In the genomic region with DNA sequence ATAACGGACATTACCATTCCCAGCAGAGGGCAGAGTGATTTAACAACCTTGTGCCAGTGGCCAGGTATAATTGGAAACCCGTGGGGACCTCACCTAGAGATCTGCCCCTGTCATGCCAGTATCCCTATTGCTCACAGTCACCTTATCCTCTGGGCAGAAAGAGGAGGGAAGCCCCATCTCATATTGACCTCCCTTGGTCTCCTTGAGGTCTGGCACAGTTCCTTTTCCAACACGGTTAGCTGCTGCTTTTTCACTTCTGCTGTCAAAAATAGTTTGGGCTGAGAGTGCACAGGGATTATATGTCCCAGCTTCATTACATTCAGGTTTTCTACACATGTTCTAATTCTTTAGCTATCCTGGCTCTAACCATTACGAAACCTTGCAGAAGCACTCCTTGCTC, we compare ENCODE assay signal across 13 cellular contexts.
"Had no signal": no experiment of that assay in that cellular context is flagged by ENCODE, and none has a peak within 500 bp of the region (broad histone marks: within the 10 kb centered on the region; RNA-seq: fewer than 3 reads in every experiment).

No MANE protein-coding gene starts in this region.

- H3K9me3 Mint-ChIP-seq: activated naive CD4-positive, alpha-beta T cell treated with anti-CD3 and anti-CD28 coated beads for 36 hours; neural crest cell; stimulated activated naive CD8-positive, alpha-beta T cell treated with anti-CD3 and anti-CD28 coated beads, Interleukin-15, Interleukin-2, amounts not matched to agents 100 ng/mL and 50 ng/mL, for 24 hours had no signal

- H3K4me1 Mint-ChIP-seq: neural crest cell had no signal

- H3K27ac Mint-ChIP-seq: activated CD8-positive, alpha-beta T cell treated with anti-CD3 and anti-CD28 coated beads, Interleukin-2, amount 10 ng/mL, durations not matched to agents 7 days and 5 days; activated naive CD4-positive, alpha-beta T cell treated with anti-CD3 and anti-CD28 coated beads for 36 hours; stimulated activated naive CD8-positive, alpha-beta T cell treated with anti-CD3 and anti-CD28 coated beads, Interleukin-15, Interleukin-2, amounts not matched to agents 100 ng/mL and 50 ng/mL, for 24 hours had no signal

- H3K4me1 ChIP-seq: colonic mucosa, gastrocnemius medialis, upper lobe of left lung had no signal

- H3K27me3 ChIP-seq: colonic mucosa, gastrocnemius medialis, ovary, upper lobe of left lung had no signal

- H3K4me3 ChIP-seq: colonic mucosa, gastrocnemius medialis, ovary, upper lobe of left lung had no signal

- H3K9me3 ChIP-seq: colonic mucosa, gastrocnemius medialis, ovary, upper lobe of left lung had no signal

- ATAC-seq: activated CD8-positive, alpha-beta T cell treated with anti-CD3 and anti-CD28 coated beads, Interleukin-2, amount 10 ng/mL, durations not matched to agents 7 days and 5 days; gastrocnemius medialis had no signal

- H3K4me3 Mint-ChIP-seq: activated CD8-positive, alpha-beta T cell treated with anti-CD3 and anti-CD28 coated beads, Interleukin-2, amount 10 ng/mL, durations not matched to agents 7 days and 5 days; activated naive CD4-positive, alpha-beta T cell treated with anti-CD3 and anti-CD28 coated beads for 36 hours; neural crest cell; stimulated activated naive CD8-positive, alpha-beta T cell treated with anti-CD3 and anti-CD28 coated beads, Interleukin-15, Interleukin-2, amounts not matched to agents 100 ng/mL and 50 ng/mL, for 24 hours had no signal

- H3K36me3 ChIP-seq: colonic mucosa, gastrocnemius medialis, ovary, upper lobe of left lung, WERI-Rb-1 had no signal

- H3K27me3 Mint-ChIP-seq: stimulated activated naive CD8-positive, alpha-beta T cell treated with anti-CD3 and anti-CD28 coated beads, Interleukin-15, Interleukin-2, amounts not matched to agents 100 ng/mL and 50 ng/mL, for 24 hours had no signal

- H3K27ac ChIP-seq: colonic mucosa, gastrocnemius medialis, ovary, upper lobe of left lung, WERI-Rb-1 had no signal

- DNase-seq: activated CD4-positive, alpha-beta T cell treated with anti-CD3 and anti-CD28 coated beads for 4 hours; activated CD8-positive, alpha-beta T cell treated with anti-CD3 and anti-CD28 coated beads, Interleukin-2, amount 10 ng/mL, durations not matched to agents 7 days and 5 days; activated naive CD4-positive, alpha-beta T cell treated with anti-CD3 and anti-CD28 coated beads for 36 hours; colonic mucosa; gastrocnemius medialis; ovary; stimulated activated CD4-positive, alpha-beta T cell treated with anti-CD3 and anti-CD28 coated beads, Interleukin-15, amount 100 ng/mL, for 24 hours; stimulated activated CD4-positive, alpha-beta T cell treated with anti-CD3 and anti-CD28 coated beads, Interleukin-4, amount 100 ng/mL, for 24 hours; T-helper 9 cell; upper lobe of left lung; WERI-Rb-1 had no signal
